In the genomic region with DNA sequence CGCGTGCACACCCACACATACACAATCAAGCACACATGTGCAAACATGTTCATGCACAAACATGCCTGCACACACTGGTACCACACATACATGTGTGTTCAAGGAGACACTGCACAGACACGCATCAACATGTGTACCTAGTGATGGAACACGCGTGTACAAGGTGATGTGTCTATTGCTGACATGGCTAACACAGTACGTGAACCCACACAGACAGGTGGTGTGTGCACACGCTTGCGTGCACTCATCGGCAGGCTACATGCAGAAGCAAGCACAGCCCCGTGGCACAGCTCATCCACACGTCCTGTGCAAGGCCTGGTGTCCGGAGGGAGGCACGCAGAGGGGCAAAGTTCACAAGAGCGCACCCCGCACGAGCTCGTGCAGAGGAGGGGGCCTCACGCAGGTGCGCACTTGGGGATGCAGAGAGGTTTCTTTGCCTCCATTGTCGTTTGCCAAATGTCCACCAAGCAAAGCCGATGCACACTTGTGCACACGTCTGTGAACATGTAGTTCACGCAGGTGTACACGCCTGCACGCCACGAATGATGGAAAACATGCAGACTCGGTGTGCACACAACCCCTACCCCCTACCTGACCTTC, we compare ENCODE assay signal across 8 cellular contexts. TPM values are rescaled to one million over a fixed set of nuclear protein-coding genes. Genes with fewer than 3 reads are reported as not detected.
A peak's percentile ranks its signal among the peaks of the same experiment; 100 is the strongest.
DNase-seq lines count a peak whose midpoint lies in the region; ATAC-seq and TF ChIP-seq lines count a peak whose summit lies in the region.

No MANE protein-coding gene starts in this region.

- peak overlapping the region; percentile 89 for H3K4me3 Mint-ChIP-seq in dendritic cell treated with granulocyte-macrophage colony-stimulating factor and Interleukin-4, amounts not matched to agents 40 ng/mL and 50 ng/mL, for 4 days

- no peak for ATAC-seq in GM18868 (IDR thresholded peaks at IDR 0.05; ENCODE audit: unreplicated experiment)

- peaks cover 44% of the 10 kb centered on the region for H3K79me2 ChIP-seq in MM.1S (ENCODE audit: low read length)
- peaks cover 36% of the 10 kb centered on the region for H3K79me2 ChIP-seq in neural cell (replicated peaks; ENCODE audit: insufficient read depth, low read length)

- H3F3A ChIP-seq in MM.1S (ENCODE audit: insufficient read depth, low read length) (peaks cover 3% of the 10 kb centered on the region; the same call in 1 of the 2 replicates), neural cell (ENCODE audit: insufficient read depth, low read length, poor library complexity, severe bottlenecking) (no peaks in the 10 kb centered on the region)

- H3K9ac ChIP-seq in MM.1S (ENCODE audit: low read length), result peak overlapping the region; percentile 66; the same call in 1 of the 2 replicates
- peak overlapping the region; percentile 95 for H3K9ac ChIP-seq in neural cell (ENCODE audit: low read length)

- H3K36me3 ChIP-seq in MM.1S (replicated peaks; ENCODE audit: insufficient read depth, low read length), result no peaks in the 10 kb centered on the region
- no peaks in the 10 kb centered on the region for H3K36me3 ChIP-seq in neural cell (ENCODE audit: insufficient read depth, low read length)

- TF ChIP-seq CTCF in C4-2B (conservative IDR thresholded peaks at IDR 0.05) (no peak), MM.1S (IDR thresholded peaks at IDR 0.05; ENCODE audit: low read length) (no peak), neural cell (IDR thresholded peaks at IDR 0.05; ENCODE audit: poor library complexity, severe bottlenecking) (no peak)

- H3K4me2 ChIP-seq in MM.1S (ENCODE audit: low read depth, low read length) (peak overlapping the region; percentile 98), neural cell (ENCODE audit: low read length) (peak overlapping the region; percentile 80)

- H3K9me2 ChIP-seq in MM.1S (replicated peaks; ENCODE audit: insufficient read depth, low read length) (no peaks in the 10 kb centered on the region), neural cell (ENCODE audit: insufficient read depth, low read length) (no peaks in the 10 kb centered on the region)

- H2AFZ ChIP-seq in MM.1S (ENCODE audit: low read length) (peak overlapping the region; percentile 45), neural cell (ENCODE audit: low read depth, low read length) (no peak overlapping the region)

- intact Hi-C loops in dendritic cell treated with granulocyte-macrophage colony-stimulating factor and Interleukin-4, amounts not matched to agents 40 ng/mL and 50 ng/mL, for 4 days (cut with micrococcal nuclease), result no loop called here

- H3K27ac ChIP-seq in C4-2B (peak overlapping the region; percentile 99), MM.1S (ENCODE audit: low read length) (no peak overlapping the region), neural cell (ENCODE audit: low read length) (peak overlapping the region; percentile 85)

- peaks cover 10% of the 10 kb centered on the region for H3K4me1 ChIP-seq in MM.1S (ENCODE audit: low read length)

- H3K9me3 Mint-ChIP-seq in dendritic cell treated with granulocyte-macrophage colony-stimulating factor and Interleukin-4, amounts not matched to agents 40 ng/mL and 50 ng/mL, for 4 days, result no peaks in the 10 kb centered on the region

- peak overlapping the region; percentile 87 for H3K4me3 ChIP-seq in MM.1S (ENCODE audit: low read length)
- H3K4me3 ChIP-seq in neural cell (ENCODE audit: low read length), result peak overlapping the region; percentile 99

- no peak for TF ChIP-seq EP300 in neural cell (conservative IDR thresholded peaks at IDR 0.05; ENCODE audit: poor library complexity, severe bottlenecking)

- H3K9me3 ChIP-seq in MM.1S (replicated peaks; ENCODE audit: insufficient read depth, low read length), result no peaks in the 10 kb centered on the region
- no peaks in the 10 kb centered on the region for H3K9me3 ChIP-seq in neural cell (ENCODE audit: low read length)

- peaks cover 48% of the 10 kb centered on the region for H3K4me1 Mint-ChIP-seq in dendritic cell treated with granulocyte-macrophage colony-stimulating factor and Interleukin-4, amounts not matched to agents 40 ng/mL and 50 ng/mL, for 4 days (ENCODE audit: low read depth)

- H3K27me3 ChIP-seq in MM.1S (replicated peaks; ENCODE audit: insufficient read depth, low read length), result no peaks in the 10 kb centered on the region
- H3K27me3 ChIP-seq in neural cell (ENCODE audit: insufficient read depth, low read depth, low read length), result no peaks in the 10 kb centered on the region

- peak overlapping the region; percentile 78 for H3K27ac Mint-ChIP-seq in dendritic cell treated with granulocyte-macrophage colony-stimulating factor and Interleukin-4, amounts not matched to agents 40 ng/mL and 50 ng/mL, for 4 days

- TF ChIP-seq RAD21 in neural cell (conservative IDR thresholded peaks at IDR 0.05), result no peak

- peaks cover 27% of the 10 kb centered on the region for H3K36me3 Mint-ChIP-seq in dendritic cell treated with granulocyte-macrophage colony-stimulating factor and Interleukin-4, amounts not matched to agents 40 ng/mL and 50 ng/mL, for 4 days (ENCODE audit: low read depth)

- no peaks in the 10 kb centered on the region for H3K27me3 Mint-ChIP-seq in dendritic cell treated with granulocyte-macrophage colony-stimulating factor and Interleukin-4, amounts not matched to agents 40 ng/mL and 50 ng/mL, for 4 days

- H4K20me1 ChIP-seq in MM.1S (ENCODE audit: insufficient read depth, low read length), result no peaks in the 10 kb centered on the region
- H4K20me1 ChIP-seq in neural cell (ENCODE audit: insufficient read depth), result peaks cover 2% of the 10 kb centered on the region

- DNase-seq in MM.1S (no peak), middle frontal gyrus (ENCODE audit: extremely low spot score, low spot score) (no peak), NCI-H2107 (lab: John Stamatoyannopoulos, UW) (no peak), AG08395 (ENCODE audit: low spot score) (no peak)

TF ChIP-seq in neural cell, 6 proteins besides CTCF, POLR2A, EP300 and RAD21:
- TF ChIP-seq TAF1 (IDR thresholded peaks at IDR 0.05; ENCODE audit: low read depth) (no peak), POLR2AphosphoS5 (IDR thresholded peaks at IDR 0.05) (peak; percentile 51), MXI1 (conservative IDR thresholded peaks at IDR 0.05; ENCODE audit: poor library complexity, severe bottlenecking) (no peak), EZH2 (IDR thresholded peaks at IDR 0.05; ENCODE audit: borderline replicate concordance, insufficient read depth, low read length, poor library complexity, severe bottlenecking) (no peak), REST (IDR thresholded peaks at IDR 0.05; ENCODE audit: borderline replicate concordance) (peak; percentile 32), SMC3 (conservative IDR thresholded peaks at IDR 0.05; ENCODE audit: poor library complexity) (no peak)

RNA-seq across cellular contexts. Expression of gene ACAP3, which starts 1.0 kb away (rescaled TPM):
- 186 and 230 TPM in 2 replicates for polyA plus RNA-seq in neural cell
- 105 and 125 TPM in 2 replicates for polyA minus RNA-seq in neural cell

RNA-seq across cellular contexts. Expression of gene PUSL1, which starts 1.6 kb away (rescaled TPM):
- polyA plus RNA-seq in neural cell, result 25.0 and 36.8 TPM in 2 replicates
- polyA minus RNA-seq in neural cell, result 21.9 and 24.3 TPM in 2 replicates

RNA-seq across cellular contexts. Expression of gene INTS11, which starts 17.7 kb away (rescaled TPM):
- 131 and 132 TPM in 2 replicates for polyA plus RNA-seq in neural cell
- 48.9 and 50.2 TPM in 2 replicates for polyA minus RNA-seq in neural cell

RNA-seq across cellular contexts. Expression of gene CPTP, which starts 17.8 kb away (rescaled TPM):
- 9.9 and 13.3 TPM in 2 replicates for polyA plus RNA-seq in neural cell
- 21.6 and 22.4 TPM in 2 replicates for polyA minus RNA-seq in neural cell

RNA-seq across cellular contexts. Expression of gene TAS1R3, which starts 24.3 kb away (rescaled TPM):
- 1.0 and 1.2 TPM in 2 replicates for polyA plus RNA-seq in neural cell
- 0.73 and 1.6 TPM in 2 replicates for polyA minus RNA-seq in neural cell
